1 cellular context compared by ENCODE assay signal in genomic region chrX:121008920-121009319, GRCh38.
TF ChIP-seq lines count a peak whose summit lies in the region.

No MANE protein-coding gene starts in this region.

TF ChIP-seq in HepG2, 621 proteins besides CTCF, POLR2A, EP300 and RAD21 (continued from another document and continues in another):
- peak; percentile 57; the same call in 1 of the 2 replicates for TF ChIP-seq ZGPAT (CRISPR knock-in tag; IDR thresholded peaks at IDR 0.05)
- TF ChIP-seq UBTF (CRISPR knock-in tag; IDR thresholded peaks at IDR 0.05): no peak
- TF ChIP-seq NFAT5 (CRISPR knock-in tag; IDR thresholded peaks at IDR 0.05): no peak
- TF ChIP-seq CBX1 (IDR thresholded peaks at IDR 0.05; ENCODE audit: low read depth): no peak
- no peak for TF ChIP-seq AHR (CRISPR knock-in tag; IDR thresholded peaks at IDR 0.05)
- TF ChIP-seq RFXAP (CRISPR knock-in tag; IDR thresholded peaks at IDR 0.05; ENCODE audit: borderline replicate concordance): no peak
- TF ChIP-seq HMG20A (CRISPR knock-in tag; IDR thresholded peaks at IDR 0.05; ENCODE audit: borderline replicate concordance): peak; percentile 63; the same call in 1 of the 2 replicates
- TF ChIP-seq, protein P1, sequence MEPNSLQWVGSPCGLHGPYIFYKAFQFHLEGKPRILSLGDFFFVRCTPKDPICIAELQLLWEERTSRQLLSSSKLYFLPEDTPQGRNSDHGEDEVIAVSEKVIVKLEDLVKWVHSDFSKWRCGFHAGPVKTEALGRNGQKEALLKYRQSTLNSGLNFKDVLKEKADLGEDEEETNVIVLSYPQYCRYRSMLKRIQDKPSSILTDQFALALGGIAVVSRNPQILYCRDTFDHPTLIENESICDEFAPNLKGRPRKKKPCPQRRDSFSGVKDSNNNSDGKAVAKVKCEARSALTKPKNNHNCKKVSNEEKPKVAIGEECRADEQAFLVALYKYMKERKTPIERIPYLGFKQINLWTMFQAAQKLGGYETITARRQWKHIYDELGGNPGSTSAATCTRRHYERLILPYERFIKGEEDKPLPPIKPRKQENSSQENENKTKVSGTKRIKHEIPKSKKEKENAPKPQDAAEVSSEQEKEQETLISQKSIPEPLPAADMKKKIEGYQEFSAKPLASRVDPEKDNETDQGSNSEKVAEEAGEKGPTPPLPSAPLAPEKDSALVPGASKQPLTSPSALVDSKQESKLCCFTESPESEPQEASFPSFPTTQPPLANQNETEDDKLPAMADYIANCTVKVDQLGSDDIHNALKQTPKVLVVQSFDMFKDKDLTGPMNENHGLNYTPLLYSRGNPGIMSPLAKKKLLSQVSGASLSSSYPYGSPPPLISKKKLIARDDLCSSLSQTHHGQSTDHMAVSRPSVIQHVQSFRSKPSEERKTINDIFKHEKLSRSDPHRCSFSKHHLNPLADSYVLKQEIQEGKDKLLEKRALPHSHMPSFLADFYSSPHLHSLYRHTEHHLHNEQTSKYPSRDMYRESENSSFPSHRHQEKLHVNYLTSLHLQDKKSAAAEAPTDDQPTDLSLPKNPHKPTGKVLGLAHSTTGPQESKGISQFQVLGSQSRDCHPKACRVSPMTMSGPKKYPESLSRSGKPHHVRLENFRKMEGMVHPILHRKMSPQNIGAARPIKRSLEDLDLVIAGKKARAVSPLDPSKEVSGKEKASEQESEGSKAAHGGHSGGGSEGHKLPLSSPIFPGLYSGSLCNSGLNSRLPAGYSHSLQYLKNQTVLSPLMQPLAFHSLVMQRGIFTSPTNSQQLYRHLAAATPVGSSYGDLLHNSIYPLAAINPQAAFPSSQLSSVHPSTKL (CRISPR knock-in tag; IDR thresholded peaks at IDR 0.05): peak; percentile 89
- TF ChIP-seq ZNF383 (CRISPR knock-in tag; IDR thresholded peaks at IDR 0.05; ENCODE audit: borderline replicate concordance): no peak
- TF ChIP-seq CENPT (CRISPR knock-in tag; IDR thresholded peaks at IDR 0.05; ENCODE audit: low read depth): no peak
- TF ChIP-seq, protein P2, sequence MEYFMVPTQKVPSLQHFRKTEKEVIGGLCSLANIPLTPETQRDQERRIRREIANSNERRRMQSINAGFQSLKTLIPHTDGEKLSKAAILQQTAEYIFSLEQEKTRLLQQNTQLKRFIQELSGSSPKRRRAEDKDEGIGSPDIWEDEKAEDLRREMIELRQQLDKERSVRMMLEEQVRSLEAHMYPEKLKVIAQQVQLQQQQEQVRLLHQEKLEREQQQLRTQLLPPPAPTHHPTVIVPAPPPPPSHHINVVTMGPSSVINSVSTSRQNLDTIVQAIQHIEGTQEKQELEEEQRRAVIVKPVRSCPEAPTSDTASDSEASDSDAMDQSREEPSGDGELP (IDR thresholded peaks at IDR 0.05; ENCODE audit: borderline replicate concordance, low read depth): peak; percentile 26; the same call in 1 of the 2 replicates
- TF ChIP-seq, protein P3, sequence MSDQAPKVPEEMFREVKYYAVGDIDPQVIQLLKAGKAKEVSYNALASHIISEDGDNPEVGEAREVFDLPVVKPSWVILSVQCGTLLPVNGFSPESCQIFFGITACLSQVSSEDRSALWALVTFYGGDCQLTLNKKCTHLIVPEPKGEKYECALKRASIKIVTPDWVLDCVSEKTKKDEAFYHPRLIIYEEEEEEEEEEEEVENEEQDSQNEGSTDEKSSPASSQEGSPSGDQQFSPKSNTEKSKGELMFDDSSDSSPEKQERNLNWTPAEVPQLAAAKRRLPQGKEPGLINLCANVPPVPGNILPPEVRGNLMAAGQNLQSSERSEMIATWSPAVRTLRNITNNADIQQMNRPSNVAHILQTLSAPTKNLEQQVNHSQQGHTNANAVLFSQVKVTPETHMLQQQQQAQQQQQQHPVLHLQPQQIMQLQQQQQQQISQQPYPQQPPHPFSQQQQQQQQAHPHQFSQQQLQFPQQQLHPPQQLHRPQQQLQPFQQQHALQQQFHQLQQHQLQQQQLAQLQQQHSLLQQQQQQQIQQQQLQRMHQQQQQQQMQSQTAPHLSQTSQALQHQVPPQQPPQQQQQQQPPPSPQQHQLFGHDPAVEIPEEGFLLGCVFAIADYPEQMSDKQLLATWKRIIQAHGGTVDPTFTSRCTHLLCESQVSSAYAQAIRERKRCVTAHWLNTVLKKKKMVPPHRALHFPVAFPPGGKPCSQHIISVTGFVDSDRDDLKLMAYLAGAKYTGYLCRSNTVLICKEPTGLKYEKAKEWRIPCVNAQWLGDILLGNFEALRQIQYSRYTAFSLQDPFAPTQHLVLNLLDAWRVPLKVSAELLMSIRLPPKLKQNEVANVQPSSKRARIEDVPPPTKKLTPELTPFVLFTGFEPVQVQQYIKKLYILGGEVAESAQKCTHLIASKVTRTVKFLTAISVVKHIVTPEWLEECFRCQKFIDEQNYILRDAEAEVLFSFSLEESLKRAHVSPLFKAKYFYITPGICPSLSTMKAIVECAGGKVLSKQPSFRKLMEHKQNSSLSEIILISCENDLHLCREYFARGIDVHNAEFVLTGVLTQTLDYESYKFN (CRISPR knock-in tag; conservative IDR thresholded peaks at IDR 0.05): peak; percentile 77
- TF ChIP-seq SMC3 (IDR thresholded peaks at IDR 0.05; ENCODE audit: low read length): no peak
- TF ChIP-seq GATAD2A (CRISPR knock-in tag; IDR thresholded peaks at IDR 0.05): peak; percentile 77
- TF ChIP-seq, protein P4, sequence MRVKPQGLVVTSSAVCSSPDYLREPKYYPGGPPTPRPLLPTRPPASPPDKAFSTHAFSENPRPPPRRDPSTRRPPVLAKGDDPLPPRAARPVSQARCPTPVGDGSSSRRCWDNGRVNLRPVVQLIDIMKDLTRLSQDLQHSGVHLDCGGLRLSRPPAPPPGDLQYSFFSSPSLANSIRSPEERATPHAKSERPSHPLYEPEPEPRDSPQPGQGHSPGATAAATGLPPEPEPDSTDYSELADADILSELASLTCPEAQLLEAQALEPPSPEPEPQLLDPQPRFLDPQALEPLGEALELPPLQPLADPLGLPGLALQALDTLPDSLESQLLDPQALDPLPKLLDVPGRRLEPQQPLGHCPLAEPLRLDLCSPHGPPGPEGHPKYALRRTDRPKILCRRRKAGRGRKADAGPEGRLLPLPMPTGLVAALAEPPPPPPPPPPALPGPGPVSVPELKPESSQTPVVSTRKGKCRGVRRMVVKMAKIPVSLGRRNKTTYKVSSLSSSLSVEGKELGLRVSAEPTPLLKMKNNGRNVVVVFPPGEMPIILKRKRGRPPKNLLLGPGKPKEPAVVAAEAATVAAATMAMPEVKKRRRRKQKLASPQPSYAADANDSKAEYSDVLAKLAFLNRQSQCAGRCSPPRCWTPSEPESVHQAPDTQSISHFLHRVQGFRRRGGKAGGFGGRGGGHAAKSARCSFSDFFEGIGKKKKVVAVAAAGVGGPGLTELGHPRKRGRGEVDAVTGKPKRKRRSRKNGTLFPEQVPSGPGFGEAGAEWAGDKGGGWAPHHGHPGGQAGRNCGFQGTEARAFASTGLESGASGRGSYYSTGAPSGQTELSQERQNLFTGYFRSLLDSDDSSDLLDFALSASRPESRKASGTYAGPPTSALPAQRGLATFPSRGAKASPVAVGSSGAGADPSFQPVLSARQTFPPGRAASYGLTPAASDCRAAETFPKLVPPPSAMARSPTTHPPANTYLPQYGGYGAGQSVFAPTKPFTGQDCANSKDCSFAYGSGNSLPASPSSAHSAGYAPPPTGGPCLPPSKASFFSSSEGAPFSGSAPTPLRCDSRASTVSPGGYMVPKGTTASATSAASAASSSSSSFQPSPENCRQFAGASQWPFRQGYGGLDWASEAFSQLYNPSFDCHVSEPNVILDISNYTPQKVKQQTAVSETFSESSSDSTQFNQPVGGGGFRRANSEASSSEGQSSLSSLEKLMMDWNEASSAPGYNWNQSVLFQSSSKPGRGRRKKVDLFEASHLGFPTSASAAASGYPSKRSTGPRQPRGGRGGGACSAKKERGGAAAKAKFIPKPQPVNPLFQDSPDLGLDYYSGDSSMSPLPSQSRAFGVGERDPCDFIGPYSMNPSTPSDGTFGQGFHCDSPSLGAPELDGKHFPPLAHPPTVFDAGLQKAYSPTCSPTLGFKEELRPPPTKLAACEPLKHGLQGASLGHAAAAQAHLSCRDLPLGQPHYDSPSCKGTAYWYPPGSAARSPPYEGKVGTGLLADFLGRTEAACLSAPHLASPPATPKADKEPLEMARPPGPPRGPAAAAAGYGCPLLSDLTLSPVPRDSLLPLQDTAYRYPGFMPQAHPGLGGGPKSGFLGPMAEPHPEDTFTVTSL (CRISPR knock-in tag; IDR thresholded peaks at IDR 0.05; ENCODE audit: borderline replicate concordance): peak; percentile 73; the same call in 1 of the 2 replicates
- peak; percentile 61 for TF ChIP-seq HNF4A (CRISPR knock-in tag; IDR thresholded peaks at IDR 0.05)
- TF ChIP-seq CEBPG (CRISPR knock-in tag; IDR thresholded peaks at IDR 0.05): peak; percentile 78
- peak; percentile 88 for TF ChIP-seq FOXP4 (CRISPR knock-in tag; IDR thresholded peaks at IDR 0.05)
